Comparison of ENCODE assay signal across 1 cellular context in the genomic region with DNA sequence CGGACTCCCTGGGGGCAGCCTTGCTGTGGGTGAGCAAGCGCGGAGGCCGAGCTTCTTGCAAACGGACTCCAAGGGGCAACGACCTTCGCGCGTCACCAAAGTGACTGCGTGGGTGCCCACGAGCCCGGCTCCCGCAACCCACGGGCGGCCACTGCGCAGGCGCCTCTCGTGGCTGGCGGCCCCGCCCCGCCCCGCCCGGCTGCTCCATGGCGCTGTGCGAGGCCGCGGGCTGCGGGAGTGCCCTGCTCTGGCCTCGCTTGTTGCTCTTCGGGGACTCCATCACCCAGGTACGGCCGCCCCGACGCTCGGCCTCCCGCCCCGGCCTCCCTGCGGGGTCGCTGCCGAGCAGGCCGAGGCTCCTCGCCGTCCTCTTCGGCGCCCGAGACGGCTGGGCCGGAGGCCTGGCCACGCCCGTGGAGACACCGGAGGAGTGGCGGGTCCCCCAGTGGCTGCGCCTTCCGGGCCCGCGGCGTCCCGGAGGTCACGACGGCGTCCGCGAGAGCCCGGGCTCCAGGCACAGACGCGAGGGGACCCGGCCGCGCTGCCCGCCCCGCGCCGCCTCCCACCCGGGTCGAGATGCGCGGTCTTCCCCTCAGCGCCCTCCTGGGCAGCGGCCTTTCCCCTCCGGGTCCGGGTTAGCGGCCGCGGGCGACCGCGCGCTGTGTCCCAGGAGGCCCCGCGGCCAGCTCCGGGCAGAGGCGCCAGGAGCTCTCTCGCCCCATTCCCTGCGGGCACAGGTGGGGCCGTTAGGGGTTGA.
TF ChIP-seq lines count a peak whose summit lies in the region.

A gene with protein sequence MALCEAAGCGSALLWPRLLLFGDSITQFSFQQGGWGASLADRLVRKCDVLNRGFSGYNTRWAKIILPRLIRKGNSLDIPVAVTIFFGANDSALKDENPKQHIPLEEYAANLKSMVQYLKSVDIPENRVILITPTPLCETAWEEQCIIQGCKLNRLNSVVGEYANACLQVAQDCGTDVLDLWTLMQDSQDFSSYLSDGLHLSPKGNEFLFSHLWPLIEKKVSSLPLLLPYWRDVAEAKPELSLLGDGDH (plus strand): TSS at position 191 of the 757 bp plus-strand sequence. CDS start 16 bp downstream, at position 207.

TF ChIP-seq in HepG2, 621 proteins besides CTCF, POLR2A, EP300 and RAD21 (continued from another document and continues in another):
- peak; percentile 77; the same call in 1 of the 2 replicates for TF ChIP-seq ZNF547 (CRISPR knock-in tag; IDR thresholded peaks at IDR 0.05)
- TF ChIP-seq PHF8 (CRISPR knock-in tag; IDR thresholded peaks at IDR 0.05) = peak; percentile 84
- TF ChIP-seq SP5 (CRISPR knock-in tag; IDR thresholded peaks at IDR 0.05; ENCODE audit: borderline replicate concordance, low read depth) = no peak
- TF ChIP-seq ZFX (CRISPR knock-in tag; IDR thresholded peaks at IDR 0.05; ENCODE audit: low read depth) = peak; percentile 88
- no peak for TF ChIP-seq MAZ (IDR thresholded peaks at IDR 0.05; ENCODE audit: borderline replicate concordance, low read depth, low read length)
- peak; percentile 55 for TF ChIP-seq MAZ (CRISPR knock-in tag; IDR thresholded peaks at IDR 0.05; ENCODE audit: low read depth)
- TF ChIP-seq ZNF12 (CRISPR knock-in tag; IDR thresholded peaks at IDR 0.05) = no peak
- TF ChIP-seq, protein P1, sequence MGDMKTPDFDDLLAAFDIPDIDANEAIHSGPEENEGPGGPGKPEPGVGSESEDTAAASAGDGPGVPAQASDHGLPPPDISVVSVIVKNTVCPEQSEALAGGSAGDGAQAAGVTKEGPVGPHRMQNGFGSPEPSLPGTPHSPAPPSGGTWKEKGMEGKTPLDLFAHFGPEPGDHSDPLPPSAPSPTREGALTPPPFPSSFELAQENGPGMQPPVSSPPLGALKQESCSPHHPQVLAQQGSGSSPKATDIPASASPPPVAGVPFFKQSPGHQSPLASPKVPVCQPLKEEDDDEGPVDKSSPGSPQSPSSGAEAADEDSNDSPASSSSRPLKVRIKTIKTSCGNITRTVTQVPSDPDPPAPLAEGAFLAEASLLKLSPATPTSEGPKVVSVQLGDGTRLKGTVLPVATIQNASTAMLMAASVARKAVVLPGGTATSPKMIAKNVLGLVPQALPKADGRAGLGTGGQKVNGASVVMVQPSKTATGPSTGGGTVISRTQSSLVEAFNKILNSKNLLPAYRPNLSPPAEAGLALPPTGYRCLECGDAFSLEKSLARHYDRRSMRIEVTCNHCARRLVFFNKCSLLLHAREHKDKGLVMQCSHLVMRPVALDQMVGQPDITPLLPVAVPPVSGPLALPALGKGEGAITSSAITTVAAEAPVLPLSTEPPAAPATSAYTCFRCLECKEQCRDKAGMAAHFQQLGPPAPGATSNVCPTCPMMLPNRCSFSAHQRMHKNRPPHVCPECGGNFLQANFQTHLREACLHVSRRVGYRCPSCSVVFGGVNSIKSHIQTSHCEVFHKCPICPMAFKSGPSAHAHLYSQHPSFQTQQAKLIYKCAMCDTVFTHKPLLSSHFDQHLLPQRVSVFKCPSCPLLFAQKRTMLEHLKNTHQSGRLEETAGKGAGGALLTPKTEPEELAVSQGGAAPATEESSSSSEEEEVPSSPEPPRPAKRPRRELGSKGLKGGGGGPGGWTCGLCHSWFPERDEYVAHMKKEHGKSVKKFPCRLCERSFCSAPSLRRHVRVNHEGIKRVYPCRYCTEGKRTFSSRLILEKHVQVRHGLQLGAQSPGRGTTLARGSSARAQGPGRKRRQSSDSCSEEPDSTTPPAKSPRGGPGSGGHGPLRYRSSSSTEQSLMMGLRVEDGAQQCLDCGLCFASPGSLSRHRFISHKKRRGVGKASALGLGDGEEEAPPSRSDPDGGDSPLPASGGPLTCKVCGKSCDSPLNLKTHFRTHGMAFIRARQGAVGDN (CRISPR knock-in tag; IDR thresholded peaks at IDR 0.05) = peak; percentile 83
- TF ChIP-seq, protein P2, sequence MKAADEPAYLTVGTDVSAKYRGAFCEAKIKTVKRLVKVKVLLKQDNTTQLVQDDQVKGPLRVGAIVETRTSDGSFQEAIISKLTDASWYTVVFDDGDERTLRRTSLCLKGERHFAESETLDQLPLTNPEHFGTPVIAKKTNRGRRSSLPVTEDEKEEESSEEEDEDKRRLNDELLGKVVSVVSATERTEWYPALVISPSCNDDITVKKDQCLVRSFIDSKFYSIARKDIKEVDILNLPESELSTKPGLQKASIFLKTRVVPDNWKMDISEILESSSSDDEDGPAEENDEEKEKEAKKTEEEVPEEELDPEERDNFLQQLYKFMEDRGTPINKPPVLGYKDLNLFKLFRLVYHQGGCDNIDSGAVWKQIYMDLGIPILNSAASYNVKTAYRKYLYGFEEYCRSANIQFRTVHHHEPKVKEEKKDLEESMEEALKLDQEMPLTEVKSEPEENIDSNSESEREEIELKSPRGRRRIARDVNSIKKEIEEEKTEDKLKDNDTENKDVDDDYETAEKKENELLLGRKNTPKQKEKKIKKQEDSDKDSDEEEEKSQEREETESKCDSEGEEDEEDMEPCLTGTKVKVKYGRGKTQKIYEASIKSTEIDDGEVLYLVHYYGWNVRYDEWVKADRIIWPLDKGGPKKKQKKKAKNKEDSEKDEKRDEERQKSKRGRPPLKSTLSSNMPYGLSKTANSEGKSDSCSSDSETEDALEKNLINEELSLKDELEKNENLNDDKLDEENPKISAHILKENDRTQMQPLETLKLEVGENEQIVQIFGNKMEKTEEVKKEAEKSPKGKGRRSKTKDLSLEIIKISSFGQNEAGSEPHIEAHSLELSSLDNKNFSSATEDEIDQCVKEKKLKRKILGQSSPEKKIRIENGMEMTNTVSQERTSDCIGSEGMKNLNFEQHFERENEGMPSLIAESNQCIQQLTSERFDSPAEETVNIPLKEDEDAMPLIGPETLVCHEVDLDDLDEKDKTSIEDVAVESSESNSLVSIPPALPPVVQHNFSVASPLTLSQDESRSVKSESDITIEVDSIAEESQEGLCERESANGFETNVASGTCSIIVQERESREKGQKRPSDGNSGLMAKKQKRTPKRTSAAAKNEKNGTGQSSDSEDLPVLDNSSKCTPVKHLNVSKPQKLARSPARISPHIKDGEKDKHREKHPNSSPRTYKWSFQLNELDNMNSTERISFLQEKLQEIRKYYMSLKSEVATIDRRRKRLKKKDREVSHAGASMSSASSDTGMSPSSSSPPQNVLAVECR (CRISPR knock-in tag; IDR thresholded peaks at IDR 0.05; ENCODE audit: borderline replicate concordance) = peak; percentile 55; the same call in 1 of the 2 replicates
- peak; percentile 27; the same call in 1 of the 2 replicates for TF ChIP-seq MEIS2 (CRISPR knock-in tag; IDR thresholded peaks at IDR 0.05)
- peak; percentile 77 for TF ChIP-seq ZNF777 (CRISPR knock-in tag; IDR thresholded peaks at IDR 0.05)
- TF ChIP-seq RBFOX2 (IDR thresholded peaks at IDR 0.05; ENCODE audit: low read depth, low read length) = peak; percentile 80
- TF ChIP-seq ZIK1 (CRISPR knock-in tag; IDR thresholded peaks at IDR 0.05; ENCODE audit: borderline replicate concordance, low read depth) = peak; percentile 80; the same call in 1 of the 2 replicates
- peak; percentile 47; the same call in 1 of the 2 replicates for TF ChIP-seq SALL1 (CRISPR knock-in tag; IDR thresholded peaks at IDR 0.05)
- TF ChIP-seq KLF11 (CRISPR knock-in tag; IDR thresholded peaks at IDR 0.05) = no peak
- no peak for TF ChIP-seq ZNF556 (CRISPR knock-in tag; IDR thresholded peaks at IDR 0.05; ENCODE audit: borderline replicate concordance)
- TF ChIP-seq PHF21A (CRISPR knock-in tag; IDR thresholded peaks at IDR 0.05) = 0 out of 2 replicates have a peak, but pooled peaks have one; percentile 39
- TF ChIP-seq, protein P3, sequence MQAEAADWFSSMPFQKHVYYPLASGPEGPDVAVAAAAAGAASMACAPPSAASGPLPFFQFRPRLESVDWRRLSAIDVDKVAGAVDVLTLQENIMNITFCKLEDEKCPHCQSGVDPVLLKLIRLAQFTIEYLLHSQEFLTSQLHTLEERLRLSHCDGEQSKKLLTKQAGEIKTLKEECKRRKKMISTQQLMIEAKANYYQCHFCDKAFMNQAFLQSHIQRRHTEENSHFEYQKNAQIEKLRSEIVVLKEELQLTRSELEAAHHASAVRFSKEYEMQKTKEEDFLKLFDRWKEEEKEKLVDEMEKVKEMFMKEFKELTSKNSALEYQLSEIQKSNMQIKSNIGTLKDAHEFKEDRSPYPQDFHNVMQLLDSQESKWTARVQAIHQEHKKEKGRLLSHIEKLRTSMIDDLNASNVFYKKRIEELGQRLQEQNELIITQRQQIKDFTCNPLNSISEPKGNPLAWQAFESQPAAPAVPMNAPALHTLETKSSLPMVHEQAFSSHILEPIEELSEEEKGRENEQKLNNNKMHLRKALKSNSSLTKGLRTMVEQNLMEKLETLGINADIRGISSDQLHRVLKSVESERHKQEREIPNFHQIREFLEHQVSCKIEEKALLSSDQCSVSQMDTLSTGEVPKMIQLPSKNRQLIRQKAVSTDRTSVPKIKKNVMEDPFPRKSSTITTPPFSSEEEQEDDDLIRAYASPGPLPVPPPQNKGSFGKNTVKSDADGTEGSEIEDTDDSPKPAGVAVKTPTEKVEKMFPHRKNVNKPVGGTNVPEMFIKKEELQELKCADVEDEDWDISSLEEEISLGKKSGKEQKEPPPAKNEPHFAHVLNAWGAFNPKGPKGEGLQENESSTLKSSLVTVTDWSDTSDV (CRISPR knock-in tag; IDR thresholded peaks at IDR 0.05) = no peak
- TF ChIP-seq ZMAT3 (CRISPR knock-in tag; conservative IDR thresholded peaks at IDR 0.05) = 0 out of 2 replicates have a peak, but pooled peaks have one; percentile 38
- TF ChIP-seq ZNF616 (CRISPR knock-in tag; IDR thresholded peaks at IDR 0.05; ENCODE audit: low read depth) = 0 out of 2 replicates have a peak, but pooled peaks have one; percentile 46
- TF ChIP-seq MED13 (CRISPR knock-in tag; IDR thresholded peaks at IDR 0.05) = no peak
- TF ChIP-seq HNRNPLL (IDR thresholded peaks at IDR 0.05; ENCODE audit: low read depth, low read length, poor library complexity, severe bottlenecking) = peak; percentile 21
- TF ChIP-seq ZFAT (CRISPR knock-in tag; conservative IDR thresholded peaks at IDR 0.05) = no peak
- TF ChIP-seq, protein P4, sequence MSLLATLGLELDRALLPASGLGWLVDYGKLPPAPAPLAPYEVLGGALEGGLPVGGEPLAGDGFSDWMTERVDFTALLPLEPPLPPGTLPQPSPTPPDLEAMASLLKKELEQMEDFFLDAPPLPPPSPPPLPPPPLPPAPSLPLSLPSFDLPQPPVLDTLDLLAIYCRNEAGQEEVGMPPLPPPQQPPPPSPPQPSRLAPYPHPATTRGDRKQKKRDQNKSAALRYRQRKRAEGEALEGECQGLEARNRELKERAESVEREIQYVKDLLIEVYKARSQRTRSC (CRISPR knock-in tag; IDR thresholded peaks at IDR 0.05; ENCODE audit: low read depth) = 0 out of 2 replicates have a peak, but pooled peaks have one; percentile 69
- TF ChIP-seq, protein P5, sequence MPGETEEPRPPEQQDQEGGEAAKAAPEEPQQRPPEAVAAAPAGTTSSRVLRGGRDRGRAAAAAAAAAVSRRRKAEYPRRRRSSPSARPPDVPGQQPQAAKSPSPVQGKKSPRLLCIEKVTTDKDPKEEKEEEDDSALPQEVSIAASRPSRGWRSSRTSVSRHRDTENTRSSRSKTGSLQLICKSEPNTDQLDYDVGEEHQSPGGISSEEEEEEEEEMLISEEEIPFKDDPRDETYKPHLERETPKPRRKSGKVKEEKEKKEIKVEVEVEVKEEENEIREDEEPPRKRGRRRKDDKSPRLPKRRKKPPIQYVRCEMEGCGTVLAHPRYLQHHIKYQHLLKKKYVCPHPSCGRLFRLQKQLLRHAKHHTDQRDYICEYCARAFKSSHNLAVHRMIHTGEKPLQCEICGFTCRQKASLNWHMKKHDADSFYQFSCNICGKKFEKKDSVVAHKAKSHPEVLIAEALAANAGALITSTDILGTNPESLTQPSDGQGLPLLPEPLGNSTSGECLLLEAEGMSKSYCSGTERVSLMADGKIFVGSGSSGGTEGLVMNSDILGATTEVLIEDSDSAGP (CRISPR knock-in tag; IDR thresholded peaks at IDR 0.05; ENCODE audit: borderline replicate concordance) = no peak
- TF ChIP-seq POLR2AphosphoS5 (IDR thresholded peaks at IDR 0.05; ENCODE audit: low read depth, low read length) = no peak
- peak; percentile 27 for TF ChIP-seq MED8 (CRISPR knock-in tag; IDR thresholded peaks at IDR 0.05; ENCODE audit: insufficient replicate concordance)
- TF ChIP-seq ZNF776 (CRISPR knock-in tag; IDR thresholded peaks at IDR 0.05) = peak; percentile 75; the same call in 1 of the 2 replicates
- 0 out of 2 replicates have a peak, but pooled peaks have one; percentile 38 for TF ChIP-seq ZNF558 (CRISPR knock-in tag; IDR thresholded peaks at IDR 0.05; ENCODE audit: borderline replicate concordance)
- peak; percentile 26; the same call in 1 of the 2 replicates for TF ChIP-seq ZMYM4 (CRISPR knock-in tag; IDR thresholded peaks at IDR 0.05)
- TF ChIP-seq, protein P6, sequence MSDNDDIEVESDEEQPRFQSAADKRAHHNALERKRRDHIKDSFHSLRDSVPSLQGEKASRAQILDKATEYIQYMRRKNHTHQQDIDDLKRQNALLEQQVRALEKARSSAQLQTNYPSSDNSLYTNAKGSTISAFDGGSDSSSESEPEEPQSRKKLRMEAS (IDR thresholded peaks at IDR 0.05) = peak; percentile 35; the same call in 1 of the 2 replicates
- TF ChIP-seq YY1 (IDR thresholded peaks at IDR 0.05; ENCODE audit: insufficient read depth, insufficient replicate concordance, low read depth, low read length) = peak; percentile 40
- TF ChIP-seq SAFB2 (CRISPR knock-in tag; IDR thresholded peaks at IDR 0.05; ENCODE audit: borderline replicate concordance, low read depth) = 0 out of 2 replicates have a peak, but pooled peaks have one; percentile 38
- TF ChIP-seq ZNF780A (CRISPR knock-in tag; IDR thresholded peaks at IDR 0.05) = no peak
- 0 out of 2 replicates have a peak, but pooled peaks have one; percentile 16 for TF ChIP-seq KDM2A (CRISPR knock-in tag; IDR thresholded peaks at IDR 0.05; ENCODE audit: borderline replicate concordance, low read depth)
- TF ChIP-seq ZSCAN29 (CRISPR knock-in tag; conservative IDR thresholded peaks at IDR 0.05) = peak; percentile 59; the same call in 1 of the 2 replicates
